36 cellular contexts compared by ENCODE assay signal in genomic region chr4:106343865-106344264, GRCh38. TPM values are rescaled to one million over a fixed set of nuclear protein-coding genes. Genes with fewer than 3 reads are reported as not detected.
"Had no signal": no experiment of that assay in that cellular context is flagged by ENCODE, and none has a peak within 500 bp of the region (broad histone marks: within the 10 kb centered on the region; RNA-seq: fewer than 3 reads in every experiment).

No MANE protein-coding gene starts in this region.

- H3K4me2 ChIP-seq: KMS-11 had no signal

- H3K9me3 ChIP-seq: SJSA1 had no signal

- H3K27me3 ChIP-seq: ascending aorta, cardiac muscle cell, SJSA1 had no signal

- H3K9me3 Mint-ChIP-seq: activated T-helper 1 cell treated with anti-CD3 and anti-CD28 coated beads, Interleukin-12 subunit alpha, Interleukin-12 subunit beta, Interleukin-2, Interleukin-4 antibody, amounts not matched to agents 30 ng/mL and 10 ng/mL and 1 ng/mL, durations not matched to agents 14 hours and 24 hours and 36 hours; central memory CD8-positive, alpha-beta T cell had no signal

- H3K27me3 Mint-ChIP-seq: activated B cell treated with CpG ODN at 0.5 μM for 24 hours; activated CD4-positive, alpha-beta memory T cell treated with anti-CD3 and anti-CD28 coated beads for 36 hours; activated naive CD8-positive, alpha-beta T cell treated with anti-CD3 and anti-CD28 coated beads for 36 hours; central memory CD8-positive, alpha-beta T cell; T-cell had no signal

- H3K27ac ChIP-seq: ascending aorta, cardiac muscle cell, KMS-11, SJSA1, VCaP had no signal

- H3K4me3 Mint-ChIP-seq: activated B cell treated with CpG ODN at 0.5 μM for 24 hours; activated CD4-positive, alpha-beta memory T cell treated with anti-CD3 and anti-CD28 coated beads for 36 hours; activated naive CD4-positive, alpha-beta T cell treated with anti-CD3 and anti-CD28 coated beads for 36 hours; activated naive CD8-positive, alpha-beta T cell treated with anti-CD3 and anti-CD28 coated beads for 36 hours; activated T-cell treated with anti-CD3 and anti-CD28 coated beads, Interleukin-2, amount 50 U/mL, for 4 hours; activated T-helper 1 cell treated with anti-CD3 and anti-CD28 coated beads, Interleukin-12 subunit alpha, Interleukin-12 subunit beta, Interleukin-2, Interleukin-4 antibody, amounts not matched to agents 30 ng/mL and 10 ng/mL and 1 ng/mL, durations not matched to agents 14 hours and 24 hours and 36 hours; central memory CD8-positive, alpha-beta T cell; T-cell had no signal

- H3K4me3 ChIP-seq: ascending aorta, cardiac muscle cell, SJSA1 had no signal

- H3K9ac ChIP-seq: KMS-11 had no signal

- DNase-seq: activated B cell treated with CpG ODN at 0.5 μM for 24 hours; activated CD4-positive, alpha-beta memory T cell treated with anti-CD3 and anti-CD28 coated beads for 36 hours; activated CD4-positive, alpha-beta T cell treated with anti-CD3 and anti-CD28 coated beads for 4 hours; activated CD4-positive, alpha-beta T cell treated with anti-CD3 and anti-CD28 coated beads, Interleukin-2, amount 50 U/mL, for 1 hour; activated CD4-positive, CD25-positive, alpha-beta regulatory T cell treated with anti-CD3 and anti-CD28 coated beads, Interleukin-2, amount 50 U/mL, for 72 hours; activated CD8-positive, alpha-beta memory T cell treated with anti-CD3 and anti-CD28 coated beads, Interleukin-2, amount 50 U/mL, for 4 hours; activated gamma-delta T cell treated with Interleukin-2 at 50 U/mL for 16 hours; activated naive CD4-positive, alpha-beta T cell treated with anti-CD3 and anti-CD28 coated beads for 36 hours; activated naive CD8-positive, alpha-beta T cell treated with anti-CD3 and anti-CD28 coated beads for 36 hours; activated T-cell treated with anti-CD3 and anti-CD28 coated beads for 4 hours; activated T-cell treated with anti-CD3 and anti-CD28 coated beads, Interleukin-2, amount 50 U/mL, for 4 hours; amygdala; MM.1S; MV-4-11; NCI-H1092; NCI-H146; NCI-H187 treated with DMSO at 0.1 percent for 48 hours; NCI-H2081; NCI-H524 treated with DMSO at 0.1 percent for 48 hours; SHP77; T-cell; T-helper 2 cell; T-helper 9 cell had no signal

- ATAC-seq: activated T-cell treated with anti-CD3 and anti-CD28 coated beads, Interleukin-2, amount 50 U/mL, for 4 hours; Panc1; T-cell had no signal

- H3K27ac Mint-ChIP-seq: activated B cell treated with CpG ODN at 0.5 μM for 24 hours; activated CD4-positive, alpha-beta memory T cell treated with anti-CD3 and anti-CD28 coated beads for 36 hours; activated naive CD4-positive, alpha-beta T cell treated with anti-CD3 and anti-CD28 coated beads for 36 hours; activated naive CD8-positive, alpha-beta T cell treated with anti-CD3 and anti-CD28 coated beads for 36 hours; activated T-helper 1 cell treated with anti-CD3 and anti-CD28 coated beads, Interleukin-12 subunit alpha, Interleukin-12 subunit beta, Interleukin-2, Interleukin-4 antibody, amounts not matched to agents 30 ng/mL and 10 ng/mL and 1 ng/mL, durations not matched to agents 14 hours and 24 hours and 36 hours had no signal

- H3K4me1 ChIP-seq: SJSA1 had no signal

RNA-seq across cellular contexts. Expression of gene GIMD1, which starts 24.7 kb away (rescaled TPM):
- total RNA-seq: activated B cell treated with CpG ODN at 0.5 μM for 24 hours; activated CD4-positive, alpha-beta memory T cell treated with anti-CD3 and anti-CD28 coated beads for 36 hours; activated naive CD4-positive, alpha-beta T cell treated with anti-CD3 and anti-CD28 coated beads for 36 hours; activated naive CD8-positive, alpha-beta T cell treated with anti-CD3 and anti-CD28 coated beads for 36 hours; activated T-cell treated with anti-CD3 and anti-CD28 coated beads, Interleukin-2, amount 50 U/mL, for 4 hours; activated T-helper 1 cell treated with anti-CD3 and anti-CD28 coated beads, Interleukin-12 subunit alpha, Interleukin-12 subunit beta, Interleukin-2, Interleukin-4 antibody, amounts not matched to agents 30 ng/mL and 10 ng/mL and 1 ng/mL, durations not matched to agents 14 hours and 24 hours and 36 hours; ascending aorta; cardiac muscle cell; chondrocyte; LHCN-M2; NCI-H460; RPMI7951; SJSA1; T-cell had no signal
- polyA plus RNA-seq: adipose tissue, cardiac muscle cell had no signal
